ENCODE assay signal across 11 cellular contexts in the genomic region with DNA sequence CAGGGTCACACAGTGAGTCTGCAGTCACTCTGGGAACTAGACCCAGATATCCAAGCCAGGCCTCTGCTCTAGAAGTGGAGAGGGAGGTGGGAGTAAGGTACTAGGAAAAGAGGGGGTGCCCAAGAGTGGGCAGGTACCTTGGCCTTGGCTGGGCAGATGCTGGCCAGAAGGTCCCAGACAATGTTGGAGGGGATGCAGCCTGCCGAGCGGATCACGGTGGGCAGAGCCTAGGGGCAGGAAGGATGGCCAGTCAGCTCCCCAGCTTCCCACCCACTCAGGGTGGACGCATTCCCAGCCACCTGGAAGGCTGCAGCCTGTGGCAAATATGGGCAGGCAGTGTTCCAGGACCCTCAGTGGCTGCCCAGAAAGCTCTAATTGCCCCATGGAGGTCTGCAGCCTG. TPM values are rescaled to one million over a fixed set of nuclear protein-coding genes. Genes with fewer than 3 reads are reported as not detected.
"Had no signal": no experiment of that assay in that cellular context is flagged by ENCODE, and none has a peak within 500 bp of the region (broad histone marks: within the 10 kb centered on the region; RNA-seq: fewer than 3 reads in every experiment).

No MANE protein-coding gene starts in this region.

- H3K27ac ChIP-seq: left lung, pancreas, SK-N-MC, skin epidermis, VCaP had no signal

- H3K36me3 ChIP-seq: left lung, pancreas had no signal

- ATAC-seq: activated CD8-positive, alpha-beta T cell treated with anti-CD3 and anti-CD28 coated beads, Interleukin-2, amount 10 ng/mL, durations not matched to agents 7 days and 5 days; left lung; pancreas had no signal

- H3K27ac Mint-ChIP-seq: activated CD8-positive, alpha-beta T cell treated with anti-CD3 and anti-CD28 coated beads, Interleukin-2, amount 10 ng/mL, durations not matched to agents 7 days and 5 days; dendritic cell treated with granulocyte-macrophage colony-stimulating factor and Interleukin-4, amounts not matched to agents 40 ng/mL and 50 ng/mL, for 4 days had no signal

- H3K9me3 Mint-ChIP-seq: central memory CD8-positive, alpha-beta T cell; dendritic cell treated with granulocyte-macrophage colony-stimulating factor and Interleukin-4, amounts not matched to agents 40 ng/mL and 50 ng/mL, for 4 days; neural crest cell had no signal

- DNase-seq: activated CD4-positive, alpha-beta T cell treated with anti-CD3 and anti-CD28 coated beads for 48 hours; activated CD8-positive, alpha-beta T cell treated with anti-CD3 and anti-CD28 coated beads, Interleukin-2, amount 10 ng/mL, durations not matched to agents 7 days and 5 days; mesenchymal stem cell had no signal

- H3K9me3 ChIP-seq: left lung, pancreas had no signal

- H3K4me3 Mint-ChIP-seq: activated CD8-positive, alpha-beta T cell treated with anti-CD3 and anti-CD28 coated beads, Interleukin-2, amount 10 ng/mL, durations not matched to agents 7 days and 5 days; central memory CD8-positive, alpha-beta T cell; dendritic cell treated with granulocyte-macrophage colony-stimulating factor and Interleukin-4, amounts not matched to agents 40 ng/mL and 50 ng/mL, for 4 days had no signal

- H3K4me1 ChIP-seq: pancreas had no signal

- H3K4me3 ChIP-seq: left lung, pancreas, SK-N-MC, skin epidermis had no signal

- H3K27me3 ChIP-seq: pancreas had no signal

RNA-seq across cellular contexts. Expression of a gene that starts 23.3 kb away (rescaled TPM):
- total RNA-seq: activated CD8-positive, alpha-beta T cell treated with anti-CD3 and anti-CD28 coated beads, Interleukin-2, amount 10 ng/mL, durations not matched to agents 7 days and 5 days had no signal
